In the genomic region with DNA sequence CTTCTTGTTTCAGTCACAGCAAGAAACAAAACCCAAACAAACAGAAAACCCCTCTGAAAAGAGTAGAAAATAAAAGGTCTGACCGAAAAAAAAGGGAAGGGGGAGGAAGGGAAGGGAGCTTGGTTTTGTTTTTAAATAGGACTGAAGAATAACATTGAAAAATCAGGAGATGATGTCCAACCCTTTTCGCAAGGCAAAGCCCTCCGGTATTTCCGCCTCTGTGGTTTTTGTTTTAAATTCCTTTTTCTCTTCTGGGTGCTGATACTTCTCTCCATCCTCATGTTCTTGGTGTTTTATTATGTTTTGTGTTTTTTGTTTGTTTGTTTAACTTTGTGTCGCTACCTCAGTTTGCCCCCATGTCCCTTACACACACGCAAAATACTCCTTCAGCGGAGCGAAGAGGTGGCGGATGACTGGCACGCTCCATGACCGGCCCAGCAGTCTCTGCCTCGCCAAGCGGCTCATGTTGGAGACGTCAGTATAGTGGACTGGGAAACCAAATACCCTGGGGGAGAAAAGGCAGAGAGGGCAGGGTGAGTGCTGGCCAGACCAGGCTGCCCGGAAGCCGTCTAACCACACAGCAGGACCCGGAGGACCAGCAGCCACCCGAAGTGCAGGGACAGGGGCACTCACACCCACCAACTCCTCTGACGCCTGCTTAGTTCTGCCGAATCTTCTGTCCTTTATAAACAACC, we compare ENCODE assay signal across 26 cellular contexts.
DNase-seq lines count a peak whose midpoint lies in the region; ATAC-seq and TF ChIP-seq lines count a peak whose summit lies in the region.
"Had no signal": no experiment of that assay in that cellular context is flagged by ENCODE, and none has a peak within 500 bp of the region (broad histone marks: within the 10 kb centered on the region; RNA-seq: fewer than 3 reads in every experiment).

No MANE protein-coding gene starts in this region.

- no peak overlapping the region for H3K4me3 Mint-ChIP-seq in activated T-cell treated with anti-CD3 and anti-CD28 coated beads, Interleukin-2, amount 50 U/mL, for 24 hours
- no peak overlapping the region for H3K4me3 Mint-ChIP-seq in activated naive CD8-positive, alpha-beta T cell
- H3K4me3 Mint-ChIP-seq: activated CD4-positive, alpha-beta memory T cell treated with anti-CD3 and anti-CD28 coated beads, Interleukin-2, amount 10 ng/mL, durations not matched to agents 7 days and 5 days; CD4-positive, alpha-beta T cell; stimulated activated memory B cell treated with anti-CD40 and anti-IgM and Interleukin-4, amounts not matched to agents 10 μg/mL and 1 μg/mL and 100 μg/mL, for 72 hours; T-helper 1 cell treated with Interleukin-12 subunit alpha and Interleukin-12 subunit beta and Interleukin-4 antibody, amounts not matched to agents 30 μg/mL and 1 μg/mL, for 36 hours had no signal

- peaks cover 94% of the 10 kb centered on the region for H3K36me3 Mint-ChIP-seq in activated T-cell treated with anti-CD3 and anti-CD28 coated beads, Interleukin-2, amount 50 U/mL, for 24 hours (ENCODE audit: low read depth)
- peaks cover 2% of the 10 kb centered on the region for H3K36me3 Mint-ChIP-seq in activated naive CD8-positive, alpha-beta T cell

- no peaks in the 10 kb centered on the region for H3K27me3 ChIP-seq in osteoblast (ENCODE audit: insufficient read depth, low read length)
- no peaks in the 10 kb centered on the region for H3K27me3 ChIP-seq in aorta (ENCODE audit: control insufficient read depth in 1 of 2, insufficient read depth in 2 of 2, low read length in 1 of 2)
- H3K27me3 ChIP-seq: right lobe of liver, thyroid gland had no signal

- H3K4me3 ChIP-seq in osteoblast (ENCODE audit: insufficient read depth, low read length): peak overlapping the region; percentile 32
- no peak overlapping the region for H3K4me3 ChIP-seq in aorta (ENCODE audit: low read length in 2 of 2)
- no peak overlapping the region for H3K4me3 ChIP-seq in coronary artery
- H3K4me3 ChIP-seq: lower lobe of right lung, mucosa of descending colon, right lobe of liver, thyroid gland had no signal

- no peak for TF ChIP-seq CTCF in osteoblast (IDR thresholded peaks at IDR 0.05; ENCODE audit: extremely low read depth, low read depth, low read length)
- no peak for TF ChIP-seq CTCF in coronary artery (IDR thresholded peaks at IDR 0.05)

- no peaks in the 10 kb centered on the region for H3K9me3 Mint-ChIP-seq in activated T-cell treated with anti-CD3 and anti-CD28 coated beads, Interleukin-2, amount 50 U/mL, for 24 hours
- H3K9me3 Mint-ChIP-seq in activated naive CD8-positive, alpha-beta T cell (ENCODE audit: low read depth): no peaks in the 10 kb centered on the region
- H3K9me3 Mint-ChIP-seq: activated CD4-positive, alpha-beta memory T cell treated with anti-CD3 and anti-CD28 coated beads, Interleukin-2, amount 10 ng/mL, durations not matched to agents 7 days and 5 days; CD4-positive, alpha-beta T cell; stimulated activated memory B cell treated with anti-CD40 and anti-IgM and Interleukin-4, amounts not matched to agents 10 μg/mL and 1 μg/mL and 100 μg/mL, for 72 hours; T-helper 1 cell treated with Interleukin-12 subunit alpha and Interleukin-12 subunit beta and Interleukin-4 antibody, amounts not matched to agents 30 μg/mL and 1 μg/mL, for 36 hours had no signal

- no peaks in the 10 kb centered on the region for H4K20me1 ChIP-seq in osteoblast (ENCODE audit: insufficient read depth, low read length)

- intact Hi-C loops in aorta (cut with DNase I): no loop called here

- H3K27me3 Mint-ChIP-seq in activated T-cell treated with anti-CD3 and anti-CD28 coated beads, Interleukin-2, amount 50 U/mL, for 24 hours: no peaks in the 10 kb centered on the region
- no peaks in the 10 kb centered on the region for H3K27me3 Mint-ChIP-seq in activated naive CD8-positive, alpha-beta T cell
- H3K27me3 Mint-ChIP-seq: activated CD4-positive, alpha-beta memory T cell treated with anti-CD3 and anti-CD28 coated beads, Interleukin-2, amount 10 ng/mL, durations not matched to agents 7 days and 5 days; CD4-positive, alpha-beta T cell; stimulated activated memory B cell treated with anti-CD40 and anti-IgM and Interleukin-4, amounts not matched to agents 10 μg/mL and 1 μg/mL and 100 μg/mL, for 72 hours had no signal

- peaks cover 6% of the 10 kb centered on the region for H3K4me1 Mint-ChIP-seq in activated T-cell treated with anti-CD3 and anti-CD28 coated beads, Interleukin-2, amount 50 U/mL, for 24 hours (ENCODE audit: low read depth)
- peaks cover 14% of the 10 kb centered on the region for H3K4me1 Mint-ChIP-seq in activated naive CD8-positive, alpha-beta T cell (ENCODE audit: low read depth)
- H3K4me1 Mint-ChIP-seq: activated CD4-positive, alpha-beta memory T cell treated with anti-CD3 and anti-CD28 coated beads, Interleukin-2, amount 10 ng/mL, durations not matched to agents 7 days and 5 days; stimulated activated memory B cell treated with anti-CD40 and anti-IgM and Interleukin-4, amounts not matched to agents 10 μg/mL and 1 μg/mL and 100 μg/mL, for 72 hours had no signal

- H3K9me3 ChIP-seq in osteoblast (ENCODE audit: low read depth, low read length) (no peaks in the 10 kb centered on the region), aorta (ENCODE audit: control insufficient read depth, low read length) (no peaks in the 10 kb centered on the region)
- H3K9me3 ChIP-seq: lower lobe of right lung, mucosa of descending colon, right lobe of liver, SK-N-SH, thyroid gland had no signal

- H3K36me3 ChIP-seq in osteoblast (ENCODE audit: insufficient read depth, low read length) (peaks cover 23% of the 10 kb centered on the region), aorta (ENCODE audit: control insufficient read depth in 1 of 2, insufficient read depth in 2 of 2, low read length in 1 of 2) (peaks cover 2 to 14% of the 10 kb centered on the region in 2 donors)

- H3K4me2 ChIP-seq in osteoblast (ENCODE audit: insufficient read depth, low read length): peak overlapping the region; percentile 66
- H3K4me2 ChIP-seq: SK-N-SH had no signal

- DNase-seq in activated T-cell treated with anti-CD3 and anti-CD28 coated beads, Interleukin-2, amount 50 U/mL, for 24 hours: no peak
- no peak for DNase-seq in activated T-cell treated with anti-CD3 and anti-CD28 coated beads, Interleukin-2, amount 50 U/mL, for 48 hours
- DNase-seq in fibroblast of peridontal ligament (ENCODE audit: extremely low read depth) (peak; percentile 36), osteoblast (ENCODE audit: insufficient read length, low spot score, missing footprints) (peak; percentile 83), aorta (no peak), NCI-H345 treated with DMSO at 0.1 percent for 48 hours (lab: John Stamatoyannopoulos, UW; ENCODE audit: unreplicated experiment) (no peak), coronary artery (ENCODE audit: low spot score) (no peak)
- DNase-seq: 8988T; activated CD4-positive, alpha-beta memory T cell treated with anti-CD3 and anti-CD28 coated beads, Interleukin-2, amount 10 ng/mL, durations not matched to agents 7 days and 5 days; activated CD4-positive, CD25-positive, alpha-beta regulatory T cell treated with anti-CD3 and anti-CD28 coated beads, Interleukin-2, amount 50 U/mL, for 72 hours; activated effector memory CD4-positive, alpha-beta T cell treated with anti-CD3 and anti-CD28 coated beads, Interleukin-2, amount 50 U/mL, for 16 hours; CD4-positive, alpha-beta T cell; lower lobe of right lung; mucosa of descending colon; NCI-H1417 treated with DMSO at 0.1 percent for 48 hours; NCI-H748 treated with DMSO at 0.1 percent for 48 hours; right lobe of liver; RPMI8226; SK-N-SH; stimulated activated CD4-positive, alpha-beta T cell treated with anti-CD3 and anti-CD28 coated beads, Interleukin-12 subunit alpha, Interleukin-12 subunit beta, amount 100 ng/mL, for 4 hours; stimulated activated CD4-positive, alpha-beta T cell treated with anti-CD3 and anti-CD28 coated beads, Interleukin-4, amount 100 ng/mL, for 24 hours; thyroid gland had no signal

- H3K27ac Mint-ChIP-seq in activated T-cell treated with anti-CD3 and anti-CD28 coated beads, Interleukin-2, amount 50 U/mL, for 24 hours: peak overlapping the region; percentile 26
- H3K27ac Mint-ChIP-seq in activated naive CD8-positive, alpha-beta T cell: peak overlapping the region; percentile 42
- H3K27ac Mint-ChIP-seq: activated CD4-positive, alpha-beta memory T cell treated with anti-CD3 and anti-CD28 coated beads, Interleukin-2, amount 10 ng/mL, durations not matched to agents 7 days and 5 days; CD4-positive, alpha-beta T cell; stimulated activated memory B cell treated with anti-CD40 and anti-IgM and Interleukin-4, amounts not matched to agents 10 μg/mL and 1 μg/mL and 100 μg/mL, for 72 hours; T-helper 1 cell treated with Interleukin-12 subunit alpha and Interleukin-12 subunit beta and Interleukin-4 antibody, amounts not matched to agents 30 μg/mL and 1 μg/mL, for 36 hours had no signal

- H3K79me2 ChIP-seq in osteoblast (ENCODE audit: insufficient read depth, low read length): no peaks in the 10 kb centered on the region

- ATAC-seq in aorta (ENCODE audit: low FRiP score): no peak
- ATAC-seq: lower lobe of right lung; mucosa of descending colon; right lobe of liver; stimulated activated memory B cell treated with anti-CD40 and anti-IgM and Interleukin-4, amounts not matched to agents 10 μg/mL and 1 μg/mL and 100 μg/mL, for 72 hours had no signal

- 86 to 87% methylated on average over 20 of the region's 20 CpGs for WGBS in aorta, 2 donors

- peak overlapping the region; percentile 60 for H2AFZ ChIP-seq in osteoblast (ENCODE audit: low read length)

- peak overlapping the region; percentile 63 for H3K27ac ChIP-seq in osteoblast (ENCODE audit: low read depth, low read length)
- H3K27ac ChIP-seq in aorta (ENCODE audit: low read depth in 1 of 2, low read length in 2 of 2): no peak overlapping the region
- no peak overlapping the region for H3K27ac ChIP-seq in coronary artery
- H3K27ac ChIP-seq: epithelial cell of prostate, lower lobe of right lung, right lobe of liver, thyroid gland had no signal

- H3K4me1 ChIP-seq in osteoblast (ENCODE audit: insufficient read depth, low read length) (peaks cover 18% of the 10 kb centered on the region), aorta (ENCODE audit: control insufficient read depth in 1 of 2, insufficient read depth in 2 of 2, low read length in 2 of 2) (no peaks in the 10 kb centered on the region)
- H3K4me1 ChIP-seq: right lobe of liver had no signal

Comparison
In these comparisons a context has a peak if more than half of its experiments do, and no peak if none do; other contexts are left out.
1. DNase-seq: peak in fibroblast of peridontal ligament (single experiment) and osteoblast (single experiment); none in activated T-cell treated with anti-CD3 and anti-CD28 coated beads, Interleukin-2, amount 50 U/mL, for 24 hours (single experiment), activated T-cell treated with anti-CD3 and anti-CD28 coated beads, Interleukin-2, amount 50 U/mL, for 48 hours (0 of 2), aorta (0 of 2), NCI-H345 treated with DMSO at 0.1 percent for 48 hours (single experiment) and coronary artery (single experiment).